25 cellular contexts compared by ENCODE assay signal in genomic region chr18:39348757-39349156, GRCh38.
"Had no signal": no experiment of that assay in that cellular context is flagged by ENCODE, and none has a peak within 500 bp of the region (broad histone marks: within the 10 kb centered on the region; RNA-seq: fewer than 3 reads in every experiment).

No MANE protein-coding gene starts in this region.

- H3K4me1 Mint-ChIP-seq: nephron; stimulated activated memory B cell treated with anti-CD40 and anti-IgM and Interleukin-4, amounts not matched to agents 10 μg/mL and 1 μg/mL and 100 μg/mL, for 72 hours had no signal

- H3K9me3 Mint-ChIP-seq: dendritic cell treated with granulocyte-macrophage colony-stimulating factor and Interleukin-4, amounts not matched to agents 40 ng/mL and 50 ng/mL, for 4 days; endodermal cell; nephron; neural progenitor cell had no signal

- H3K27ac Mint-ChIP-seq: dendritic cell treated with granulocyte-macrophage colony-stimulating factor and Interleukin-4, amounts not matched to agents 40 ng/mL and 50 ng/mL, for 4 days; endodermal cell; naive thymus-derived CD4-positive, alpha-beta T cell; nephron; neural progenitor cell; stimulated activated memory B cell treated with anti-CD40 and anti-IgM and Interleukin-4, amounts not matched to agents 10 μg/mL and 1 μg/mL and 100 μg/mL, for 72 hours had no signal

- H3K27me3 Mint-ChIP-seq: dendritic cell treated with granulocyte-macrophage colony-stimulating factor and Interleukin-4, amounts not matched to agents 40 ng/mL and 50 ng/mL, for 4 days; naive thymus-derived CD4-positive, alpha-beta T cell; stimulated activated memory B cell treated with anti-CD40 and anti-IgM and Interleukin-4, amounts not matched to agents 10 μg/mL and 1 μg/mL and 100 μg/mL, for 72 hours had no signal

- ATAC-seq: esophagus mucosa; gastrocnemius medialis; heart left ventricle; left lung; naive thymus-derived CD4-positive, alpha-beta T cell; psoas muscle; right cardiac atrium; stimulated activated memory B cell treated with anti-CD40 and anti-IgM and Interleukin-4, amounts not matched to agents 10 μg/mL and 1 μg/mL and 100 μg/mL, for 72 hours; stimulated activated naive CD8-positive, alpha-beta T cell treated with anti-CD3 and anti-CD28 coated beads, Interleukin-15, Interleukin-2, amounts not matched to agents 100 U/mL and 50 U/mL, for 24 hours had no signal

- H3K36me3 Mint-ChIP-seq: naive thymus-derived CD4-positive, alpha-beta T cell; neural progenitor cell; stimulated activated memory B cell treated with anti-CD40 and anti-IgM and Interleukin-4, amounts not matched to agents 10 μg/mL and 1 μg/mL and 100 μg/mL, for 72 hours had no signal

- DNase-seq: colonic mucosa; effector CD8-positive, alpha-beta T cell; endodermal cell; foreskin fibroblast; gastrocnemius medialis; heart left ventricle; kidney; left lung; mesendoderm; midbrain; naive thymus-derived CD4-positive, alpha-beta T cell; posterior cingulate gyrus; psoas muscle; right cardiac atrium; spleen; stimulated activated CD4-positive, alpha-beta T cell treated with anti-CD3 and anti-CD28 coated beads, Interleukin-4, amount 100 ng/mL, for 4 hours; stimulated activated naive CD8-positive, alpha-beta T cell treated with anti-CD3 and anti-CD28 coated beads, Interleukin-15, Interleukin-2, amounts not matched to agents 100 U/mL and 50 U/mL, for 24 hours; substantia nigra; testis; upper lobe of left lung had no signal

- H3K4me3 Mint-ChIP-seq: endodermal cell; naive thymus-derived CD4-positive, alpha-beta T cell; nephron; neural progenitor cell; stimulated activated memory B cell treated with anti-CD40 and anti-IgM and Interleukin-4, amounts not matched to agents 10 μg/mL and 1 μg/mL and 100 μg/mL, for 72 hours had no signal
